Comparison of ENCODE assay signal across 11 cellular contexts in genomic region chr7:26100940-26101339, GRCh38. TPM values are rescaled to one million over a fixed set of nuclear protein-coding genes. Genes with fewer than 3 reads are reported as not detected.
DNase-seq lines count a peak whose midpoint lies in the region; ATAC-seq and TF ChIP-seq lines count a peak whose summit lies in the region.
"Had no signal": no experiment of that assay in that cellular context is flagged by ENCODE, and none has a peak within 500 bp of the region (broad histone marks: within the 10 kb centered on the region; RNA-seq: fewer than 3 reads in every experiment).

No MANE protein-coding gene starts in this region.

- peak overlapping the region; percentile 92 to 97 (median 94) for H3K27ac Mint-ChIP-seq in CD4-positive, CD25-positive, alpha-beta regulatory T cell
- peak overlapping the region; percentile 79 for H3K27ac Mint-ChIP-seq in activated T-helper 2 cell treated with anti-CD3 and anti-CD28 coated beads, Interferon-gamma antibody, Interleukin-2, Interleukin-4, amounts not matched to agents 10 μg/mL and 5 μg/mL and 100 μg/mL, durations not matched to agents 14 hours and 24 hours and 36 hours
- peak overlapping the region; percentile 88 for H3K27ac Mint-ChIP-seq in memory B cell
- H3K27ac Mint-ChIP-seq in progenitor cell of endocrine pancreas: no peak overlapping the region

- TF ChIP-seq CTCF in progenitor cell of endocrine pancreas (IDR thresholded peaks at IDR 0.05; ENCODE audit: unreplicated experiment): no peak

- no peaks in the 10 kb centered on the region for H3K9me3 Mint-ChIP-seq in CD4-positive, CD25-positive, alpha-beta regulatory T cell
- H3K9me3 Mint-ChIP-seq in activated T-helper 2 cell treated with anti-CD3 and anti-CD28 coated beads, Interferon-gamma antibody, Interleukin-2, Interleukin-4, amounts not matched to agents 10 μg/mL and 5 μg/mL and 100 μg/mL, durations not matched to agents 14 hours and 24 hours and 36 hours: no peaks in the 10 kb centered on the region
- H3K9me3 Mint-ChIP-seq in memory B cell (peaks cover 1% of the 10 kb centered on the region), progenitor cell of endocrine pancreas (ENCODE audit: low read depth) (no peaks in the 10 kb centered on the region)
- H3K9me3 Mint-ChIP-seq: mesothelial cell of epicardium had no signal

- H3K27me3 ChIP-seq in CD4-positive, CD25-positive, alpha-beta regulatory T cell (ENCODE audit: control insufficient read depth, insufficient read depth, low read length): no peaks in the 10 kb centered on the region

- peak overlapping the region in 2 of 4 donors; percentile 82 to 83 for H3K4me3 Mint-ChIP-seq in CD4-positive, CD25-positive, alpha-beta regulatory T cell
- peak overlapping the region; percentile 65 for H3K4me3 Mint-ChIP-seq in activated T-helper 2 cell treated with anti-CD3 and anti-CD28 coated beads, Interferon-gamma antibody, Interleukin-2, Interleukin-4, amounts not matched to agents 10 μg/mL and 5 μg/mL and 100 μg/mL, durations not matched to agents 14 hours and 24 hours and 36 hours (ENCODE audit: low read depth)
- peak overlapping the region; percentile 85 for H3K4me3 Mint-ChIP-seq in memory B cell
- no peak overlapping the region for H3K4me3 Mint-ChIP-seq in progenitor cell of endocrine pancreas (ENCODE audit: low read depth)
- H3K4me3 Mint-ChIP-seq: mesothelial cell of epicardium had no signal

- DNase-seq in CD4-positive, CD25-positive, alpha-beta regulatory T cell: no peak
- no peak for DNase-seq in activated T-helper 2 cell treated with anti-CD3 and anti-CD28 coated beads, Interferon-gamma antibody, Interleukin-2, Interleukin-4, amounts not matched to agents 10 μg/mL and 5 μg/mL and 100 μg/mL, durations not matched to agents 14 hours and 24 hours and 36 hours (ENCODE audit: low spot score)
- DNase-seq in memory B cell (ENCODE audit: low spot score in 2 of 2): no peak
- DNase-seq in progenitor cell of endocrine pancreas (ENCODE audit: low spot score, unreplicated experiment): no peak
- DNase-seq in substantia nigra (lab: John Stamatoyannopoulos, UW): no peak
- DNase-seq in NCI-H1694 (lab: John Stamatoyannopoulos, UW): no peak
- DNase-seq in posterior vena cava (ENCODE audit: low spot score): no peak
- DNase-seq: activated CD4-positive, alpha-beta T cell treated with anti-CD3 and anti-CD28 coated beads, Interleukin-2, amount 50 U/mL, for 4 hours; NCI-H187 treated with DMSO at 0.1 percent for 48 hours had no signal

- H3K27me3 Mint-ChIP-seq in CD4-positive, CD25-positive, alpha-beta regulatory T cell: no peaks in the 10 kb centered on the region
- no peaks in the 10 kb centered on the region for H3K27me3 Mint-ChIP-seq in activated T-helper 2 cell treated with anti-CD3 and anti-CD28 coated beads, Interferon-gamma antibody, Interleukin-2, Interleukin-4, amounts not matched to agents 10 μg/mL and 5 μg/mL and 100 μg/mL, durations not matched to agents 14 hours and 24 hours and 36 hours (ENCODE audit: low read depth)
- H3K27me3 Mint-ChIP-seq in memory B cell: peaks cover 1% of the 10 kb centered on the region
- no peaks in the 10 kb centered on the region for H3K27me3 Mint-ChIP-seq in progenitor cell of endocrine pancreas

- ATAC-seq in CD4-positive, CD25-positive, alpha-beta regulatory T cell (ENCODE audit: low read depth in 2 of 2): no peak
- ATAC-seq in HG02623 (IDR thresholded peaks at IDR 0.05; ENCODE audit: unreplicated experiment) (peak; percentile 25), memory B cell (ENCODE audit: low read depth) (peak; percentile 63)

- peaks cover 13 to 72% (median 32%) of the 10 kb centered on the region in 4 donors for H3K4me1 Mint-ChIP-seq in CD4-positive, CD25-positive, alpha-beta regulatory T cell
- H3K4me1 Mint-ChIP-seq in activated T-helper 2 cell treated with anti-CD3 and anti-CD28 coated beads, Interferon-gamma antibody, Interleukin-2, Interleukin-4, amounts not matched to agents 10 μg/mL and 5 μg/mL and 100 μg/mL, durations not matched to agents 14 hours and 24 hours and 36 hours (ENCODE audit: low read depth): peaks cover 35% of the 10 kb centered on the region
- peaks cover 21% of the 10 kb centered on the region for H3K4me1 Mint-ChIP-seq in memory B cell
- peaks cover 11% of the 10 kb centered on the region for H3K4me1 Mint-ChIP-seq in progenitor cell of endocrine pancreas (ENCODE audit: low read depth)

- intact Hi-C loops in activated T-helper 2 cell treated with anti-CD3 and anti-CD28 coated beads, Interferon-gamma antibody, Interleukin-2, Interleukin-4, amounts not matched to agents 10 μg/mL and 5 μg/mL and 100 μg/mL, durations not matched to agents 14 hours and 24 hours and 36 hours (cut with micrococcal nuclease): no loop called here
- intact Hi-C loops in posterior vena cava (cut with DNase I): no loop called here

- no peaks in the 10 kb centered on the region for H3K36me3 ChIP-seq in CD4-positive, CD25-positive, alpha-beta regulatory T cell (ENCODE audit: control insufficient read depth, insufficient read depth, low read length)

- H3K9me3 ChIP-seq in CD4-positive, CD25-positive, alpha-beta regulatory T cell (ENCODE audit: control insufficient read depth in 2 of 2, low read length in 2 of 2): no peaks in the 10 kb centered on the region

- H3K4me3 ChIP-seq in CD4-positive, CD25-positive, alpha-beta regulatory T cell (ENCODE audit: low read depth, low read length): no peak overlapping the region

- H3K4me1 ChIP-seq in CD4-positive, CD25-positive, alpha-beta regulatory T cell (ENCODE audit: control insufficient read depth, insufficient read depth, low read length, poor library complexity, severe bottlenecking): peaks cover 59% of the 10 kb centered on the region

- H3K36me3 Mint-ChIP-seq in CD4-positive, CD25-positive, alpha-beta regulatory T cell: no peaks in the 10 kb centered on the region
- no peaks in the 10 kb centered on the region for H3K36me3 Mint-ChIP-seq in activated T-helper 2 cell treated with anti-CD3 and anti-CD28 coated beads, Interferon-gamma antibody, Interleukin-2, Interleukin-4, amounts not matched to agents 10 μg/mL and 5 μg/mL and 100 μg/mL, durations not matched to agents 14 hours and 24 hours and 36 hours (ENCODE audit: low read depth)
- H3K36me3 Mint-ChIP-seq in memory B cell (no peaks in the 10 kb centered on the region), progenitor cell of endocrine pancreas (ENCODE audit: insufficient read depth) (no peaks in the 10 kb centered on the region)
- H3K36me3 Mint-ChIP-seq: mesothelial cell of epicardium had no signal

- peak overlapping the region; percentile 55 for H3K27ac ChIP-seq in CD4-positive, CD25-positive, alpha-beta regulatory T cell (ENCODE audit: insufficient read depth, low read length, poor library complexity, severe bottlenecking)
- H3K27ac ChIP-seq in substantia nigra (ENCODE audit: low read depth, low read length, poor library complexity, severe bottlenecking): no peak overlapping the region

RNA-seq across cellular contexts. Expression of gene NFE2L3, which starts 51.1 kb away (rescaled TPM):
- 10.9 TPM for total RNA-seq in CD4-positive, CD25-positive, alpha-beta regulatory T cell
- polyA plus RNA-seq in CD4-positive, CD25-positive, alpha-beta regulatory T cell: 10 to 100 TPM in 3 of 4 donors, 1 to 10 TPM in 1; 8.8 to 13.9 (median 13.2) TPM
- total RNA-seq in activated T-helper 2 cell treated with anti-CD3 and anti-CD28 coated beads, Interferon-gamma antibody, Interleukin-2, Interleukin-4, amounts not matched to agents 10 μg/mL and 5 μg/mL and 100 μg/mL, durations not matched to agents 14 hours and 24 hours and 36 hours: 42.3 and 44.6 TPM in 2 replicates
- total RNA-seq in progenitor cell of endocrine pancreas (25.5 and 28.0 TPM in 2 replicates), posterior vena cava (1 to 10 TPM; 1.8 to 2.0 TPM)

Comparison
In these comparisons a context has a peak if more than half of its experiments do, and no peak if none do; other contexts are left out.
1. ATAC-seq: peak in HG02623 (single experiment) and memory B cell (single experiment); none in CD4-positive, CD25-positive, alpha-beta regulatory T cell (0 of 2).